Comparison of ENCODE assay signal across 24 cellular contexts in genomic region chr1:229846351-229846750, GRCh38.
"Had no signal": no experiment of that assay in that cellular context is flagged by ENCODE, and none has a peak within 500 bp of the region (broad histone marks: within the 10 kb centered on the region; RNA-seq: fewer than 3 reads in every experiment).

No MANE protein-coding gene starts in this region.

- DNase-seq: hypothalamus; immature natural killer cell; kidney; left ventricle myocardium inferior; naive thymus-derived CD4-positive, alpha-beta T cell; ovary; posterior cingulate gyrus; right lobe of liver; stimulated activated CD4-positive, alpha-beta T cell treated with anti-CD3 and anti-CD28 coated beads, Interleukin-1b, Interleukin-23, amount 100 ng/mL, for 48 hours; stimulated activated CD4-positive, alpha-beta T cell treated with anti-CD3 and anti-CD28 coated beads, Interleukin-2, amount 100 ng/mL, for 48 hours; stimulated activated CD4-positive, alpha-beta T cell treated with anti-CD3 and anti-CD28 coated beads, Interleukin-4, amount 100 ng/mL, for 4 hours; stimulated activated CD8-positive, alpha-beta memory T cell treated with anti-CD3 and anti-CD28 coated beads, Interleukin-4, amount 100 ng/mL, for 48 hours; stimulated activated naive CD4-positive, alpha-beta T cell treated with Interleukin-2 at 50 U/mL for 16 hours; stimulated activated naive CD8-positive, alpha-beta T cell treated with anti-CD3 and anti-CD28 coated beads, Interleukin-15, amount 100 ng/mL, for 72 hours; substantia nigra; upper lobe of left lung had no signal

- H3K36me3 Mint-ChIP-seq: immature natural killer cell; mesothelial cell of epicardium; naive thymus-derived CD4-positive, alpha-beta T cell; natural killer cell treated with Interleukin-12 subunit alpha and Interleukin-12 subunit beta and Interleukin-15 and Interleukin-18, amount 100 ng/mL, for 72 hours; stimulated activated memory B cell treated with anti-CD40 and anti-IgM and Interleukin-4, amounts not matched to agents 10 μg/mL and 1 μg/mL and 100 μg/mL, for 72 hours had no signal

- H3K27me3 Mint-ChIP-seq: stimulated activated memory B cell treated with anti-CD40 and anti-IgM and Interleukin-4, amounts not matched to agents 10 μg/mL and 1 μg/mL and 100 μg/mL, for 72 hours had no signal

- H3K36me3 ChIP-seq: left ventricle myocardium inferior, ovary, right atrium auricular region, right lobe of liver, tibial nerve, upper lobe of left lung, vagina had no signal

- H3K4me1 Mint-ChIP-seq: immature natural killer cell had no signal

- ATAC-seq: naive thymus-derived CD4-positive, alpha-beta T cell; natural killer cell treated with Interleukin-12 subunit alpha and Interleukin-12 subunit beta and Interleukin-15 and Interleukin-18, amount 100 ng/mL, for 72 hours; right lobe of liver; stimulated activated memory B cell treated with anti-CD40 and anti-IgM and Interleukin-4, amounts not matched to agents 10 μg/mL and 1 μg/mL and 100 μg/mL, for 72 hours; stimulated activated naive CD8-positive, alpha-beta T cell treated with anti-CD3 and anti-CD28 coated beads, Interleukin-15, amount 100 ng/mL, for 72 hours had no signal

- H3K4me1 ChIP-seq: right lobe of liver had no signal

- H3K4me3 Mint-ChIP-seq: immature natural killer cell; mesothelial cell of epicardium; naive thymus-derived CD4-positive, alpha-beta T cell; natural killer cell treated with Interleukin-12 subunit alpha and Interleukin-12 subunit beta and Interleukin-15 and Interleukin-18, amount 100 ng/mL, for 72 hours; stimulated activated memory B cell treated with anti-CD40 and anti-IgM and Interleukin-4, amounts not matched to agents 10 μg/mL and 1 μg/mL and 100 μg/mL, for 72 hours; stimulated activated naive CD8-positive, alpha-beta T cell treated with anti-CD3 and anti-CD28 coated beads, Interleukin-15, amount 100 ng/mL, for 72 hours had no signal

- H3K9me3 Mint-ChIP-seq: mesothelial cell of epicardium; naive thymus-derived CD4-positive, alpha-beta T cell; natural killer cell treated with Interleukin-12 subunit alpha and Interleukin-12 subunit beta and Interleukin-15 and Interleukin-18, amount 100 ng/mL, for 72 hours; stimulated activated memory B cell treated with anti-CD40 and anti-IgM and Interleukin-4, amounts not matched to agents 10 μg/mL and 1 μg/mL and 100 μg/mL, for 72 hours; stimulated activated naive CD8-positive, alpha-beta T cell treated with anti-CD3 and anti-CD28 coated beads, Interleukin-15, amount 100 ng/mL, for 72 hours had no signal

- H3K27ac Mint-ChIP-seq: immature natural killer cell; mesothelial cell of epicardium; naive thymus-derived CD4-positive, alpha-beta T cell; natural killer cell treated with Interleukin-12 subunit alpha and Interleukin-12 subunit beta and Interleukin-15 and Interleukin-18, amount 100 ng/mL, for 72 hours; stimulated activated memory B cell treated with anti-CD40 and anti-IgM and Interleukin-4, amounts not matched to agents 10 μg/mL and 1 μg/mL and 100 μg/mL, for 72 hours; stimulated activated naive CD8-positive, alpha-beta T cell treated with anti-CD3 and anti-CD28 coated beads, Interleukin-15, amount 100 ng/mL, for 72 hours had no signal

- H3K27me3 ChIP-seq: ovary, right atrium auricular region, right lobe of liver, tibial nerve, upper lobe of left lung, vagina had no signal

- H3K27ac ChIP-seq: left ventricle myocardium inferior, ovary, right atrium auricular region, right lobe of liver, tibial nerve, upper lobe of left lung, vagina had no signal

- H3K9me3 ChIP-seq: left ventricle myocardium inferior, ovary, right atrium auricular region, right lobe of liver, tibial nerve, upper lobe of left lung, vagina had no signal

- H3K4me3 ChIP-seq: left ventricle myocardium inferior, lung, ovary, right atrium auricular region, right lobe of liver, smooth muscle cell, tibial nerve, upper lobe of left lung, vagina had no signal
